In genomic region chr9:108663381-108663876, GRCh38 we compare ENCODE assay signal across 22 cellular contexts.
DNase-seq lines count a peak whose midpoint lies in the region; ATAC-seq, FAIRE-seq and TF ChIP-seq lines count a peak whose summit lies in the region.
"Had no signal": no experiment of that assay in that cellular context is flagged by ENCODE, and none has a peak within 500 bp of the region (broad histone marks: within the 10 kb centered on the region; RNA-seq: fewer than 3 reads in every experiment).

No MANE protein-coding gene starts in this region.

- H3K27me3 ChIP-seq in bronchial epithelial cell (ENCODE audit: control insufficient read depth, insufficient read depth, low read length) = no peaks in the 10 kb centered on the region
- no peaks in the 10 kb centered on the region for H3K27me3 ChIP-seq in left lung

- no peak overlapping the region for H3K27ac ChIP-seq in left lung

- DNase-seq in AG08395 (ENCODE audit: low spot score) (peak; percentile 37), GM03348 (ENCODE audit: low spot score) (peak; percentile 39), bronchial epithelial cell (ENCODE audit: low read depth) (peak; percentile 28), left lung (no peak), NCI-H748 (lab: John Stamatoyannopoulos, UW; ENCODE audit: unreplicated experiment) (no peak), pons (ENCODE audit: low spot score) (no peak)
- DNase-seq: CD4-positive, CD25-positive, alpha-beta regulatory T cell; COR-L47; DMS 273 treated with DMSO at 0.1 percent for 48 hours; DND-41; KBM-7; NCI-H1105 treated with DMSO at 0.1 percent for 48 hours; NCI-H1694; NCI-H510A; NCI-H774 had no signal

- H3K36me3 ChIP-seq in bronchial epithelial cell (ENCODE audit: control insufficient read depth, insufficient read depth, low read length) (no peaks in the 10 kb centered on the region), left lung (no peaks in the 10 kb centered on the region)

- H3K4me3 ChIP-seq in bronchial epithelial cell (ENCODE audit: low read depth, low read length) (no peak overlapping the region), left lung (no peak overlapping the region)
- H3K4me3 ChIP-seq: GM23338 had no signal

- TF ChIP-seq CTCF in bronchial epithelial cell (IDR thresholded peaks at IDR 0.05; ENCODE audit: insufficient read depth, low read length, severe bottlenecking) (no peak), left lung (IDR thresholded peaks at IDR 0.05) (no peak)

- no peak for FAIRE-seq in bronchial epithelial cell (lab: Jason Lieb, UNC)
- FAIRE-seq: G401.6, RCC 7860 had no signal

- peak; percentile 79 for ATAC-seq in left lung
- ATAC-seq in HG03108 (IDR thresholded peaks at IDR 0.05; ENCODE audit: unreplicated experiment) = no peak
- no peak for ATAC-seq in GM21619 (IDR thresholded peaks at IDR 0.05; ENCODE audit: unreplicated experiment)
- ATAC-seq: HCT116, Right ventricle myocardium inferior had no signal

- intact Hi-C loops in left lung (cut with DNase I) = no loop called here

- peaks cover 0 to 24% of the 10 kb centered on the region in 2 donors for H3K9me3 ChIP-seq in left lung

- no peaks in the 10 kb centered on the region for H3K4me1 ChIP-seq in left lung

Comparison
In these comparisons a context has a peak if more than half of its experiments do, and no peak if none do; other contexts are left out.
1. DNase-seq: peak in AG08395 (single experiment), GM03348 (single experiment) and bronchial epithelial cell (single experiment); none in left lung (0 of 2), NCI-H748 (single experiment) and pons (single experiment).